Comparison of ENCODE assay signal across 8 cellular contexts in the genomic region with DNA sequence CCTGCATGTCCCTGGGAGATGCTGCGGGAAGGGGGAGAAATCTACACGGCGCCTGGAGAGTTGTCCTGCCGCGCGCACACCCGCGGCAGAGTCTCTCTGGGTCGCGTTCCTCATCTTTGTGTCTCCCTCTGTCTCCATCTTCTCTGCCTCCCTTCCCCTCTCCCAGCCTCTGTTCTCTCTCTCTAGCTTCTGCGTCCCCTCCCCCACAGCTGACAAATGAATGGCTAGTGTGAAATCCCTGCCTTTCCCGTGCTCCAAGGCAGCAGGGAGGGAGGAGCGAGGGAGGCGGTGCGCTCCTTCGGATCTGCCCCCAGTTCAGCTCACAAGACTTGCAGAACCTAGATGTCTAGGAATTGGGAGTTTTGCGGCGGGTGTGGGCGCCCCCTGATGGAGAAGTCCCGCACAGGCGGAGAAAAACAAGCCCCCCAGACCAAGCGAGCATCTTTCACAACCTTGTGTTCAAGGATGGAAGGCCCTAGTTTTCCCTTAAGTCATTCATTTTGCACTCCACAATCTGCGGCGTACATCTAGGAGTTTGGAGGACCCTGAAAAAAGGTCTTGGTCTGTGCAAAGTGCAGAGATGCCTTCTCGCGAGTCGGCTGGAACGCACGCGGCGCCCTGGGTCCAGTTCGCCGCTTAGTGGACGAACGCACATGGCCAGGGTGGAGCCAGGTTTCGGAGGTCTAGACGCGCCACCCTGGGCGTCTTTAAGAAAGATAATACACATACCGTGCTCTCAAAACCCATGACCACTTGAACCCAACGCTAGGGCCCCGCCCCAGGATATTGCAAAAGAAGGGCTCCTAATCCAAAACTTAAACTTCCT. TPM values are rescaled to one million over a fixed set of nuclear protein-coding genes. Genes with fewer than 3 reads are reported as not detected.
DNase-seq lines count a peak whose midpoint lies in the region; ATAC-seq, FAIRE-seq and TF ChIP-seq lines count a peak whose summit lies in the region.

No MANE protein-coding gene starts in this region.

- peak; percentile 92 for TF ChIP-seq CTCF in PC-3 (conservative IDR thresholded peaks at IDR 0.05; ENCODE audit: low read depth, low read length)
- peak; percentile 49 for TF ChIP-seq CTCF in neutrophil (IDR thresholded peaks at IDR 0.05)
- TF ChIP-seq CTCF in vagina (IDR thresholded peaks at IDR 0.05) = peak; percentile 26 to 87 (median 79)

- intact Hi-C loops in PC-3 (cut with micrococcal nuclease) = loop anchor here (1.0 to 5.0 kb wide), 11 partner anchors 41 to 1117 kb away; a partner anchor contains a TSS
- intact Hi-C loops in head of caudate nucleus (cut with DNase I) = loop anchor here (5.0 kb wide), 1 partner anchor 89 kb away; no protein-coding TSS in a partner anchor
- intact Hi-C loops in vagina (cut with DNase I) = loop anchor here (10.0 kb wide), 1 partner anchor 1119 kb away; no protein-coding TSS in a partner anchor

- H3K9me3 Mint-ChIP-seq in activated naive CD8-positive, alpha-beta T cell treated with anti-CD3 and anti-CD28 coated beads, Interleukin-2, amount 10 ng/mL, durations not matched to agents 7 days and 5 days = no peaks in the 10 kb centered on the region

- H3K36me3 ChIP-seq in PC-3 (ENCODE audit: low read depth, low read length) (no peaks in the 10 kb centered on the region), neutrophil (no peaks in the 10 kb centered on the region), vagina (no peaks in the 10 kb centered on the region)

- H3K9me2 ChIP-seq in PC-3 (replicated peaks; ENCODE audit: low read length) = no peaks in the 10 kb centered on the region

- H3K4me3 Mint-ChIP-seq in activated naive CD8-positive, alpha-beta T cell treated with anti-CD3 and anti-CD28 coated beads, Interleukin-2, amount 10 ng/mL, durations not matched to agents 7 days and 5 days = peak overlapping the region; percentile 90

- peak overlapping the region; percentile 87 for H3K27ac ChIP-seq in PC-3 (ENCODE audit: low read length)
- H3K27ac ChIP-seq in neutrophil = no peak overlapping the region
- H3K27ac ChIP-seq in vagina = peak overlapping the region; percentile 73

- peak; percentile 97 for DNase-seq in EH (ENCODE audit: low read depth)
- DNase-seq in HTR-8/SVneo (ENCODE audit: insufficient read length, low spot score) = peak; percentile 69
- DNase-seq in PC-3 = peak; percentile 91
- peak; percentile 73 for DNase-seq in activated naive CD8-positive, alpha-beta T cell treated with anti-CD3 and anti-CD28 coated beads, Interleukin-2, amount 10 ng/mL, durations not matched to agents 7 days and 5 days
- peak; percentile 75 to 93 (median 85) for DNase-seq in head of caudate nucleus
- DNase-seq in vagina (ENCODE audit: extremely low spot score in 2 of 2) = peak in 1 of 2 donors; percentile 99

- peak in 1 of 2 donors; percentile 56 for TF ChIP-seq POLR2A in vagina (IDR thresholded peaks at IDR 0.05)

- H3K79me2 ChIP-seq in PC-3 (ENCODE audit: low read length) = no peaks in the 10 kb centered on the region

- peak; percentile 74 for ATAC-seq in GM21526 (IDR thresholded peaks at IDR 0.05; ENCODE audit: low FRiP score, unreplicated experiment)
- peak; percentile 71 for ATAC-seq in PC-3
- ATAC-seq in activated naive CD8-positive, alpha-beta T cell treated with anti-CD3 and anti-CD28 coated beads, Interleukin-2, amount 10 ng/mL, durations not matched to agents 7 days and 5 days (ENCODE audit: low read depth) = peak; percentile 51

- peak overlapping the region; percentile 98 for H2AFZ ChIP-seq in PC-3 (ENCODE audit: low read length)

- BruUV-seq in PC-3 (replicated peaks; lab: Mats Ljungman, UMichigan) = TSS peak; percentile 92

- no peaks in the 10 kb centered on the region for H3K36me3 Mint-ChIP-seq in activated naive CD8-positive, alpha-beta T cell treated with anti-CD3 and anti-CD28 coated beads, Interleukin-2, amount 10 ng/mL, durations not matched to agents 7 days and 5 days

- H3F3A ChIP-seq in PC-3 (ENCODE audit: low read length, unreplicated experiment) = no peaks in the 10 kb centered on the region

- CTCF ChIA-PET in PC-3 (lab: Charles Lee) = interaction anchor here (0.5 to 0.8 kb wide), 6 partner anchors 208 to 1085 kb away, joined by 3 to 8 read pairs (median 3); no protein-coding TSS in a partner anchor

- H4K20me1 ChIP-seq in PC-3 (ENCODE audit: low read length) = no peaks in the 10 kb centered on the region

- H3K27ac Mint-ChIP-seq in activated naive CD8-positive, alpha-beta T cell treated with anti-CD3 and anti-CD28 coated beads, Interleukin-2, amount 10 ng/mL, durations not matched to agents 7 days and 5 days = peak overlapping the region; percentile 66

- H3K4me1 Mint-ChIP-seq in activated naive CD8-positive, alpha-beta T cell treated with anti-CD3 and anti-CD28 coated beads, Interleukin-2, amount 10 ng/mL, durations not matched to agents 7 days and 5 days = peaks cover 28% of the 10 kb centered on the region

- peak overlapping the region; percentile 96 for H3K4me2 ChIP-seq in PC-3 (ENCODE audit: low read length)

- H3K4me1 ChIP-seq in PC-3 (ENCODE audit: insufficient read depth, low read length) = peaks cover 31% of the 10 kb centered on the region
- peaks cover 15 to 18% of the 10 kb centered on the region in 2 experiments for H3K4me1 ChIP-seq in neutrophil (ENCODE audit: control insufficient read depth in 1 of 2, insufficient read depth in 1 of 2, low read depth in 1 of 2, low read length in 1 of 2)
- peaks cover 23% of the 10 kb centered on the region for H3K4me1 ChIP-seq in vagina

- H3K9me3 ChIP-seq in PC-3 (ENCODE audit: low read length) (no peaks in the 10 kb centered on the region), neutrophil (no peaks in the 10 kb centered on the region), vagina (no peaks in the 10 kb centered on the region)

- peak; percentile 33 for FAIRE-seq in HTR-8/SVneo (lab: Jason Lieb, UNC)

- H3K27me3 ChIP-seq in PC-3 (ENCODE audit: low read length) = peaks cover 19% of the 10 kb centered on the region
- peaks cover 98% of the 10 kb centered on the region for H3K27me3 ChIP-seq in neutrophil
- H3K27me3 ChIP-seq in vagina = peaks cover 6% of the 10 kb centered on the region

- peaks cover 84% of the 10 kb centered on the region for H3K27me3 Mint-ChIP-seq in activated naive CD8-positive, alpha-beta T cell treated with anti-CD3 and anti-CD28 coated beads, Interleukin-2, amount 10 ng/mL, durations not matched to agents 7 days and 5 days

- H3K9ac ChIP-seq in PC-3 (ENCODE audit: low read length) = peak overlapping the region; percentile 83

- H3K4me3 ChIP-seq in PC-3 (ENCODE audit: low read length) = peak overlapping the region; percentile 81
- H3K4me3 ChIP-seq in neutrophil (ENCODE audit: low read depth in 1 of 2, low read length in 1 of 2) = peak overlapping the region; percentile 47 to 50
- peak overlapping the region; percentile 51 to 57 for H3K4me3 ChIP-seq in vagina

- POLR2A ChIA-PET in PC-3 (lab: Charles Lee; ENCODE audit: unreplicated experiment) = no interaction called here
- POLR2A ChIA-PET in activated naive CD8-positive, alpha-beta T cell treated with anti-CD3 and anti-CD28 coated beads, Interleukin-2, amount 10 ng/mL, durations not matched to agents 7 days and 5 days (lab: Charles Lee) = no interaction called here

RNA-seq across cellular contexts. Expression of a gene that starts 2.0 kb away (rescaled TPM):
- total RNA-seq in PC-3 (2014; rRNA removed) (6.2 and 6.7 TPM in 2 replicates), vagina (71.2 TPM)
- total RNA-seq in activated naive CD8-positive, alpha-beta T cell treated with anti-CD3 and anti-CD28 coated beads, Interleukin-2, amount 10 ng/mL, durations not matched to agents 7 days and 5 days = under 1 TPM; 0.09 to 0.44 TPM
